Comparison of ENCODE assay signal across 25 cellular contexts in genomic region chrY:15704906-15705305, GRCh38.
"Had no signal": no experiment of that assay in that cellular context is flagged by ENCODE, and none has a peak within 500 bp of the region (broad histone marks: within the 10 kb centered on the region; RNA-seq: fewer than 3 reads in every experiment).

No MANE protein-coding gene starts in this region.

- ATAC-seq: esophagus mucosa, gastroesophageal sphincter, heart left ventricle, left cardiac atrium, left lung, left ventricle myocardium superior, lower lobe of right lung, mucosa of descending colon had no signal

- H3K4me3 ChIP-seq: colonic mucosa, dorsolateral prefrontal cortex, esophagus squamous epithelium, gastroesophageal sphincter, heart left ventricle, hepatocyte, left lung, lower lobe of right lung, mucosa of descending colon had no signal

- H3K4me1 ChIP-seq: colonic mucosa, esophagus squamous epithelium, gastroesophageal sphincter, heart left ventricle, left lung, lower lobe of right lung had no signal

- H2AFZ ChIP-seq: hepatocyte had no signal

- H3K9me3 ChIP-seq: colonic mucosa, esophagus squamous epithelium, gastroesophageal sphincter, heart left ventricle, left lung, lower lobe of right lung, mucosa of descending colon had no signal

- H3K36me3 ChIP-seq: colonic mucosa, esophagus squamous epithelium, gastroesophageal sphincter, heart left ventricle, left lung, lower lobe of right lung had no signal

- DNase-seq: colonic mucosa; dermis blood vessel endothelial cell; dorsolateral prefrontal cortex; effector CD4-positive, alpha-beta T cell; effector memory CD4-positive, alpha-beta T cell; erythroblast; esophagus squamous epithelium; foreskin fibroblast; heart left ventricle; hypothalamus; left cardiac atrium; left lung; left ventricle myocardium superior; lower lobe of right lung; mesenchymal stem cell; mucosa of descending colon; naive B cell had no signal

- H3K27me3 ChIP-seq: colonic mucosa, dorsolateral prefrontal cortex, esophagus squamous epithelium, gastroesophageal sphincter, heart left ventricle, hepatocyte, left lung had no signal

- H3K27ac ChIP-seq: colonic mucosa, dorsolateral prefrontal cortex, epithelial cell of prostate, esophagus squamous epithelium, gastroesophageal sphincter, heart left ventricle, hepatocyte, left lung, lower lobe of right lung had no signal

- H3K79me2 ChIP-seq: hepatocyte had no signal

- FAIRE-seq: endothelial cell of umbilical vein, frontal cortex, islet of Langerhans, keratinocyte had no signal

- H3K4me2 ChIP-seq: hepatocyte had no signal
